ENCODE assay signal across 9 cellular contexts in the genomic region with DNA sequence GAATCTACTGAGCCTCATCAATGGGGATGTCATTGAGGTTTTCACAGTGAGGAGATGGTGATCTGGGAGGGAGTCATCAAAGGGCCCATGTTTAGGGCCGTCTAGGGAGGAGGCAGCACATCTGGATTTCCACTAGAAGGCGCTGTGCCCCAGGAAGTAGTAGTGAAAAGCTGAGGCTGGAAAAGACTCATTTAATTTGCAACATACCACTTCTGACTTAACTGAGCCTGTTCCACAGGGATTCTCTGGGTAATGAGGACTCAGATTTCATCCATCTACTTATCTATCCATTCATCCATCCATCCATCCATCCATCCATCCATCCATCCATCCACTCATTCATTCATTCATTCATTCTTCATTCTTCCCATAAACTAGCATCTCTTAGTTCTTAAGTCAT. TPM values are rescaled to one million over a fixed set of nuclear protein-coding genes. Genes with fewer than 3 reads are reported as not detected.
DNase-seq lines count a peak whose midpoint lies in the region; ATAC-seq, FAIRE-seq and TF ChIP-seq lines count a peak whose summit lies in the region.
"Had no signal": no experiment of that assay in that cellular context is flagged by ENCODE, and none has a peak within 500 bp of the region (broad histone marks: within the 10 kb centered on the region; RNA-seq: fewer than 3 reads in every experiment).

No MANE protein-coding gene starts in this region.

- H3K27me3 Mint-ChIP-seq in activated T-helper 2 cell treated with anti-CD3 and anti-CD28 coated beads, Interferon-gamma antibody, Interleukin-2, Interleukin-4, amounts not matched to agents 10 μg/mL and 5 μg/mL and 100 μg/mL, durations not matched to agents 14 hours and 24 hours and 36 hours (ENCODE audit: low read depth) = peaks cover 20% of the 10 kb centered on the region

- no peak overlapping the region; the same call in 1 of the 2 replicates for H2AFZ ChIP-seq in DND-41 (ENCODE audit: low read depth, low read length)

- DNase-seq in DND-41 (peak; percentile 68), HTR-8/SVneo (ENCODE audit: insufficient read length, low spot score) (peak; percentile 48), OCI-M1 (lab: John Stamatoyannopoulos, UW) (peak; percentile 77), germinal center (ENCODE audit: low spot score) (peak; percentile 67), gastrocnemius medialis (peak in 1 of 2 donors; percentile 33)
- DNase-seq in activated T-helper 2 cell treated with anti-CD3 and anti-CD28 coated beads, Interferon-gamma antibody, Interleukin-2, Interleukin-4, amounts not matched to agents 10 μg/mL and 5 μg/mL and 100 μg/mL, durations not matched to agents 14 hours and 24 hours and 36 hours (ENCODE audit: low spot score) = peak; percentile 57

- no peaks in the 10 kb centered on the region for H3K79me2 ChIP-seq in DND-41 (ENCODE audit: insufficient read depth, low read length)

- H3K36me3 ChIP-seq in DND-41 (ENCODE audit: insufficient read depth, low read length) = no peaks in the 10 kb centered on the region
- H3K36me3 ChIP-seq in gastrocnemius medialis = no peaks in the 10 kb centered on the region

- no peak overlapping the region for H3K27ac Mint-ChIP-seq in activated T-helper 2 cell treated with anti-CD3 and anti-CD28 coated beads, Interferon-gamma antibody, Interleukin-2, Interleukin-4, amounts not matched to agents 10 μg/mL and 5 μg/mL and 100 μg/mL, durations not matched to agents 14 hours and 24 hours and 36 hours

- no peak overlapping the region for H3K27ac ChIP-seq in DND-41 (ENCODE audit: low read length)
- H3K27ac ChIP-seq in gastrocnemius medialis = no peak overlapping the region

- H3K4me1 Mint-ChIP-seq in activated T-helper 2 cell treated with anti-CD3 and anti-CD28 coated beads, Interferon-gamma antibody, Interleukin-2, Interleukin-4, amounts not matched to agents 10 μg/mL and 5 μg/mL and 100 μg/mL, durations not matched to agents 14 hours and 24 hours and 36 hours (ENCODE audit: low read depth) = peaks cover 6% of the 10 kb centered on the region

- peak; percentile 58 for ATAC-seq in DND-41 (ENCODE audit: insufficient read depth, low read depth)
- no peak for ATAC-seq in gastrocnemius medialis
- no peak for ATAC-seq in GM21381 (IDR thresholded peaks at IDR 0.05; ENCODE audit: unreplicated experiment)
- ATAC-seq in GM21423 (IDR thresholded peaks at IDR 0.05; ENCODE audit: unreplicated experiment) = no peak

- FAIRE-seq in HTR-8/SVneo (lab: Jason Lieb, UNC) = no peak

- H3K9ac ChIP-seq in DND-41 (ENCODE audit: low read depth, low read length) = no peak overlapping the region

- in situ Hi-C loops in gastrocnemius medialis (cut with MboI; ENCODE audit: low sequenced_read_pairs in 4 of 4) = no loop called here

- peak; percentile 87 for TF ChIP-seq CTCF in DND-41 (IDR thresholded peaks at IDR 0.05; ENCODE audit: borderline replicate concordance, extremely low read depth, low read length, poor library complexity, severe bottlenecking)
- peak; percentile 42 to 70 (median 55) for TF ChIP-seq CTCF in gastrocnemius medialis (IDR thresholded peaks at IDR 0.05 in 4 of 5, conservative IDR thresholded peaks at IDR 0.05 in 1 of 5)

- no peaks in the 10 kb centered on the region for H4K20me1 ChIP-seq in DND-41 (ENCODE audit: insufficient read depth, low read length)

- H3K4me3 ChIP-seq in DND-41 (ENCODE audit: low read depth in 1 of 2, low read length in 2 of 2) (no peak overlapping the region), gastrocnemius medialis (no peak overlapping the region)

- H3K9me3 ChIP-seq in DND-41 (ENCODE audit: insufficient read depth, low read length, severe bottlenecking) = no peaks in the 10 kb centered on the region
- no peaks in the 10 kb centered on the region for H3K9me3 ChIP-seq in gastrocnemius medialis

- no peaks in the 10 kb centered on the region for H3K27me3 ChIP-seq in DND-41 (ENCODE audit: insufficient read depth, low read length, poor library complexity)
- H3K27me3 ChIP-seq in gastrocnemius medialis = no peaks in the 10 kb centered on the region

- TF ChIP-seq POLR2A in gastrocnemius medialis (IDR thresholded peaks at IDR 0.05) = no peak

- H3K4me3 Mint-ChIP-seq in activated T-helper 2 cell treated with anti-CD3 and anti-CD28 coated beads, Interferon-gamma antibody, Interleukin-2, Interleukin-4, amounts not matched to agents 10 μg/mL and 5 μg/mL and 100 μg/mL, durations not matched to agents 14 hours and 24 hours and 36 hours (ENCODE audit: low read depth) = no peak overlapping the region

- H3K9me3 Mint-ChIP-seq in activated T-helper 2 cell treated with anti-CD3 and anti-CD28 coated beads, Interferon-gamma antibody, Interleukin-2, Interleukin-4, amounts not matched to agents 10 μg/mL and 5 μg/mL and 100 μg/mL, durations not matched to agents 14 hours and 24 hours and 36 hours = no peaks in the 10 kb centered on the region

- H3K4me1 ChIP-seq in DND-41 (ENCODE audit: insufficient read depth, low read length) (peaks cover 18% of the 10 kb centered on the region), gastrocnemius medialis (no peaks in the 10 kb centered on the region)

- intact Hi-C loops in activated T-helper 2 cell treated with anti-CD3 and anti-CD28 coated beads, Interferon-gamma antibody, Interleukin-2, Interleukin-4, amounts not matched to agents 10 μg/mL and 5 μg/mL and 100 μg/mL, durations not matched to agents 14 hours and 24 hours and 36 hours (cut with micrococcal nuclease) = loop anchor here (1.0 to 2.0 kb wide), 3 partner anchors 74 to 252 kb away; no protein-coding TSS in a partner anchor
- intact Hi-C loops in gastrocnemius medialis (cut with DNase I; ENCODE audit: low total_unique reads) = no loop called here

- no peak overlapping the region for H3K4me2 ChIP-seq in DND-41 (ENCODE audit: insufficient read depth, low read length)

- H3K36me3 Mint-ChIP-seq in activated T-helper 2 cell treated with anti-CD3 and anti-CD28 coated beads, Interferon-gamma antibody, Interleukin-2, Interleukin-4, amounts not matched to agents 10 μg/mL and 5 μg/mL and 100 μg/mL, durations not matched to agents 14 hours and 24 hours and 36 hours (ENCODE audit: low read depth) = no peaks in the 10 kb centered on the region

RNA-seq across cellular contexts. Expression of a gene that starts 17.4 kb away (rescaled TPM):
- 16.3 and 16.4 TPM in 2 replicates for total RNA-seq in activated T-helper 2 cell treated with anti-CD3 and anti-CD28 coated beads, Interferon-gamma antibody, Interleukin-2, Interleukin-4, amounts not matched to agents 10 μg/mL and 5 μg/mL and 100 μg/mL, durations not matched to agents 14 hours and 24 hours and 36 hours
- 1 to 10 TPM in 3 of 4 donors, under 1 TPM in 1; 0.80 to 3.3 (median 1.7) TPM for total RNA-seq in gastrocnemius medialis

RNA-seq across cellular contexts. Expression of a gene that starts 46.8 kb away (rescaled TPM):
- not detected in 2 replicates for total RNA-seq in activated T-helper 2 cell treated with anti-CD3 and anti-CD28 coated beads, Interferon-gamma antibody, Interleukin-2, Interleukin-4, amounts not matched to agents 10 μg/mL and 5 μg/mL and 100 μg/mL, durations not matched to agents 14 hours and 24 hours and 36 hours
- total RNA-seq in gastrocnemius medialis = not detected
- total RNA-seq: activated CD8-positive, alpha-beta memory T cell treated with anti-CD3 and anti-CD28 coated beads for 36 hours had no signal
